8 cellular contexts compared by ENCODE assay signal in genomic region chr17:4806420-4806769, GRCh38. TPM values are rescaled to one million over a fixed set of nuclear protein-coding genes. Genes with fewer than 3 reads are reported as not detected.
DNase-seq lines count a peak whose midpoint lies in the region; ATAC-seq and TF ChIP-seq lines count a peak whose summit lies in the region.

No MANE protein-coding gene starts in this region.

- H3K4me3 ChIP-seq in MM.1S (ENCODE audit: low read length) (peak overlapping the region; percentile 75), neuron (ENCODE audit: low read length) (peak overlapping the region; percentile 58)

- no peak overlapping the region for H3K27ac ChIP-seq in MM.1S (ENCODE audit: low read length)

- peaks cover 5% of the 10 kb centered on the region for H3K36me3 ChIP-seq in ES-I3 (ENCODE audit: insufficient read depth, low read length)
- H3K36me3 ChIP-seq in MM.1S (replicated peaks; ENCODE audit: insufficient read depth, low read length): no peaks in the 10 kb centered on the region
- peaks cover 14% of the 10 kb centered on the region for H3K36me3 ChIP-seq in neuron (ENCODE audit: insufficient read depth, low read length)

- no peaks in the 10 kb centered on the region for H3K9me3 Mint-ChIP-seq in effector memory CD8-positive, alpha-beta T cell

- H2AFZ ChIP-seq in MM.1S (ENCODE audit: low read length) (peak overlapping the region; percentile 74), neuron (ENCODE audit: low read depth, low read length) (no peak overlapping the region)

- peak overlapping the region in 1 of 2 donors; percentile 25 for H3K27ac Mint-ChIP-seq in effector memory CD8-positive, alpha-beta T cell

- H3K4me1 ChIP-seq in ES-I3 (ENCODE audit: insufficient read depth, low read length) (no peaks in the 10 kb centered on the region; the same call in 1 of the 2 replicates), MM.1S (ENCODE audit: low read length) (peaks cover 1% of the 10 kb centered on the region), neuron (ENCODE audit: insufficient read depth, low read length) (peaks cover 5% of the 10 kb centered on the region)

- no peak for ATAC-seq in effector memory CD8-positive, alpha-beta T cell (replicated peaks)
- no peak for ATAC-seq in HG03045 (IDR thresholded peaks at IDR 0.05; ENCODE audit: unreplicated experiment)

- no peak for DNase-seq in MM.1S
- DNase-seq in effector memory CD8-positive, alpha-beta T cell: no peak
- no peak for DNase-seq in D341Med (ENCODE audit: low spot score)
- DNase-seq in SK-N-DZ (ENCODE audit: low spot score): no peak
- DNase-seq in GM10248 (ENCODE audit: extremely low spot score): no peak

- TF ChIP-seq CTCF in MM.1S (IDR thresholded peaks at IDR 0.05; ENCODE audit: low read length) (no peak), GM10248 (IDR thresholded peaks at IDR 0.05; ENCODE audit: control extremely low read depth, extremely low read depth, low read depth, missing control alignments) (no peak)

- H3K4me3 Mint-ChIP-seq in effector memory CD8-positive, alpha-beta T cell: peak overlapping the region; percentile 63 to 76

- no peaks in the 10 kb centered on the region for H3K9me3 ChIP-seq in ES-I3 (ENCODE audit: control insufficient read depth, insufficient read depth, low read length)
- no peaks in the 10 kb centered on the region for H3K9me3 ChIP-seq in MM.1S (replicated peaks; ENCODE audit: insufficient read depth, low read length)
- no peaks in the 10 kb centered on the region for H3K9me3 ChIP-seq in neuron (ENCODE audit: low read length)

- peak overlapping the region; percentile 80 for H3K4me2 ChIP-seq in MM.1S (ENCODE audit: low read depth, low read length)

- H3K27me3 Mint-ChIP-seq in effector memory CD8-positive, alpha-beta T cell: no peaks in the 10 kb centered on the region

- peak overlapping the region; percentile 68 for H3K9ac ChIP-seq in ES-I3 (ENCODE audit: low read depth, low read length)
- H3K9ac ChIP-seq in MM.1S (ENCODE audit: low read length): peak overlapping the region; percentile 54; the same call in 1 of the 2 replicates

- no peaks in the 10 kb centered on the region for H3K9me2 ChIP-seq in MM.1S (replicated peaks; ENCODE audit: insufficient read depth, low read length)

- no peaks in the 10 kb centered on the region for H3K79me2 ChIP-seq in MM.1S (ENCODE audit: low read length)

- no peaks in the 10 kb centered on the region for H4K20me1 ChIP-seq in MM.1S (ENCODE audit: insufficient read depth, low read length)

- H3F3A ChIP-seq in MM.1S (ENCODE audit: insufficient read depth, low read length): no peaks in the 10 kb centered on the region; the same call in 1 of the 2 replicates

- peaks cover 9 to 10% of the 10 kb centered on the region in 2 donors for H3K4me1 Mint-ChIP-seq in effector memory CD8-positive, alpha-beta T cell (ENCODE audit: low read depth in 2 of 2)

- H3K27me3 ChIP-seq in MM.1S (replicated peaks; ENCODE audit: insufficient read depth, low read length): no peaks in the 10 kb centered on the region
- H3K27me3 ChIP-seq in neuron (ENCODE audit: insufficient read depth, low read length): no peaks in the 10 kb centered on the region

- CTCF ChIA-PET in GM10248 (lab: Yijun Ruan, JAX): interaction anchor here (1.0 to 3.1 kb wide), 4 partner anchors 10 to 75 kb away, joined by 3 to 19 read pairs (median 7); partner anchors contain the start of gene PSMB6

- POLR2A ChIA-PET in GM10248 (lab: Yijun Ruan, JAX): interaction anchor here (0.8 to 1.2 kb wide), 4 partner anchors 9 to 94 kb away, joined by 3 to 4 read pairs (median 4); partner anchors contain the start of gene PSMB6

- no peaks in the 10 kb centered on the region for H3K36me3 Mint-ChIP-seq in effector memory CD8-positive, alpha-beta T cell (ENCODE audit: insufficient read depth)

RNA-seq across cellular contexts. Expression of gene PLD2, which starts 0.6 kb away (rescaled TPM):
- 19.2 and 19.6 TPM in 2 replicates for polyA plus RNA-seq in SK-N-DZ (2014; cell fraction: cytosol; rRNA removed)
- 126 and 142 TPM in 2 replicates for polyA plus RNA-seq in SK-N-DZ (2014; cell fraction: nucleus; rRNA removed)

RNA-seq across cellular contexts. Expression of gene PSMB6, which starts 10.4 kb away (rescaled TPM):
- 339 and 369 TPM in 2 replicates for polyA plus RNA-seq in SK-N-DZ (2014; cell fraction: cytosol; rRNA removed)
- polyA plus RNA-seq in SK-N-DZ (2014; cell fraction: nucleus; rRNA removed): 139 and 215 TPM in 2 replicates

RNA-seq across cellular contexts. Expression of gene GLTPD2, which starts 17.6 kb away (rescaled TPM):
- not detected in 2 replicates for polyA plus RNA-seq in SK-N-DZ (2014; cell fraction: cytosol; rRNA removed)
- polyA plus RNA-seq in SK-N-DZ (2014; cell fraction: nucleus; rRNA removed): not detected in 2 replicates

RNA-seq across cellular contexts. Expression of gene VMO1, which starts 20.2 kb away (rescaled TPM):
- 0.30 TPM in 1 of 2 replicates, not detected in the other for polyA plus RNA-seq in SK-N-DZ (2014; cell fraction: cytosol; rRNA removed)
- 0.79 TPM in 1 of 2 replicates, not detected in the other for polyA plus RNA-seq in SK-N-DZ (2014; cell fraction: nucleus; rRNA removed)
